In the genomic region with DNA sequence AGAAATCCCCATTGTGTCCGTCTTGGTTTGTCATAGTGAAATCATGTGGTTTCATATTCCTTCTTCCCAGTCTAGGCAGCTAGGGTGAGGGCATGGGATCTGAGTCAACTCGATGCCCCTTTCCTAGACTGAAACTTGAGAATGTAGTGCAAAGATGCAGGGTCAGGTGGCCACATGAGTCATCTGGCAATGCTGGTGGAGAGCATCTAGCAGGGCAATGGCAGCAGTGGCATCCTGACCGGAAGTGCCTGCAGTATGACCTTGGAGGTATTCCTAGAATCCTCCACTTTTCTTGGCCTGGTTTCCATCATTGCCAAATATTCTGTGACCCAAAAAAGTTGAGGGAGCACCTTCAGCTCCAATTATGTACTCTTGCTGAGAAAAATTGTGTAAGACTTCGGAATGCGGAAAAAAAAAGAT, we compare ENCODE assay signal across 1 cellular context.
TF ChIP-seq lines count a peak whose summit lies in the region.

No MANE protein-coding gene starts in this region.

TF ChIP-seq in endothelial cell of umbilical vein, 7 proteins besides CTCF, POLR2A, EP300 and RAD21:
- TF ChIP-seq POLR2AphosphoS5 (IDR thresholded peaks at IDR 0.05; ENCODE audit: insufficient read depth, low read depth, low read length) (peak; percentile 84), GATA2 (IDR thresholded peaks at IDR 0.05; ENCODE audit: insufficient read depth, insufficient read length, low read depth, low read length) (peak; percentile 44), EZH2 (IDR thresholded peaks at IDR 0.05; ENCODE audit: borderline replicate concordance, low read depth, low read length, severe bottlenecking) (no peak), JUN (IDR thresholded peaks at IDR 0.05; ENCODE audit: borderline replicate concordance, insufficient read depth, insufficient read length, low read depth) (peak; percentile 93), MYC (IDR thresholded peaks at IDR 0.05; ENCODE audit: low read depth, low read length) (peak; percentile 16), FOS (IDR thresholded peaks at IDR 0.05; ENCODE audit: borderline replicate concordance, insufficient read depth, low read length) (peak; percentile 96)
- TF ChIP-seq, protein P1, sequence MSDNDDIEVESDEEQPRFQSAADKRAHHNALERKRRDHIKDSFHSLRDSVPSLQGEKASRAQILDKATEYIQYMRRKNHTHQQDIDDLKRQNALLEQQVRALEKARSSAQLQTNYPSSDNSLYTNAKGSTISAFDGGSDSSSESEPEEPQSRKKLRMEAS (IDR thresholded peaks at IDR 0.05; ENCODE audit: insufficient read depth, insufficient read length), result peak; percentile 82
